Comparison of ENCODE assay signal across 9 cellular contexts in genomic region chr1:120850531-120851421, GRCh38. TPM values are rescaled to one million over a fixed set of nuclear protein-coding genes. Genes with fewer than 3 reads are reported as not detected.
DNase-seq lines count a peak whose midpoint lies in the region; ATAC-seq and TF ChIP-seq lines count a peak whose summit lies in the region.
"Not testable (repeated sequence)": the region's sequence is repeated elsewhere in the genome, so short reads cannot be mapped to it uniquely, and the experiment has no call there.
"Had no signal": no experiment of that assay in that cellular context is flagged by ENCODE, and none has a peak within 500 bp of the region (broad histone marks: within the 10 kb centered on the region; RNA-seq: fewer than 3 reads in every experiment).

No MANE protein-coding gene starts in this region.

- CTCF ChIA-PET in activated CD8-positive, alpha-beta memory T cell treated with anti-CD3 and anti-CD28 coated beads, Interleukin-2, amount 10 ng/mL, durations not matched to agents 7 days and 5 days (lab: Charles Lee) = not testable (repeated sequence)

- H3K27ac Mint-ChIP-seq in activated CD8-positive, alpha-beta memory T cell treated with anti-CD3 and anti-CD28 coated beads, Interleukin-2, amount 10 ng/mL, durations not matched to agents 7 days and 5 days = peak overlapping the region; percentile 93
- peak overlapping the region; percentile 99 to 100 for H3K27ac Mint-ChIP-seq in effector memory CD8-positive, alpha-beta T cell

- peaks cover 28% of the 10 kb centered on the region for H3K4me1 Mint-ChIP-seq in activated CD8-positive, alpha-beta memory T cell treated with anti-CD3 and anti-CD28 coated beads, Interleukin-2, amount 10 ng/mL, durations not matched to agents 7 days and 5 days
- peaks cover 5 to 12% of the 10 kb centered on the region in 2 donors for H3K4me1 Mint-ChIP-seq in effector memory CD8-positive, alpha-beta T cell (ENCODE audit: low read depth in 2 of 2)

- peak; percentile 88 for ATAC-seq in GM21447 (IDR thresholded peaks at IDR 0.05; ENCODE audit: unreplicated experiment)
- peak; percentile 81 for ATAC-seq in activated CD8-positive, alpha-beta memory T cell treated with anti-CD3 and anti-CD28 coated beads, Interleukin-2, amount 10 ng/mL, durations not matched to agents 7 days and 5 days
- peak; percentile 70 for ATAC-seq in effector memory CD8-positive, alpha-beta T cell (replicated peaks)

- not testable (repeated sequence) for H3K9me3 Mint-ChIP-seq in activated CD8-positive, alpha-beta memory T cell treated with anti-CD3 and anti-CD28 coated beads, Interleukin-2, amount 10 ng/mL, durations not matched to agents 7 days and 5 days (ENCODE audit: low read depth); effector memory CD8-positive, alpha-beta T cell

- not testable (repeated sequence) for H3K27me3 Mint-ChIP-seq in activated CD8-positive, alpha-beta memory T cell treated with anti-CD3 and anti-CD28 coated beads, Interleukin-2, amount 10 ng/mL, durations not matched to agents 7 days and 5 days; effector memory CD8-positive, alpha-beta T cell

- H3K36me3 Mint-ChIP-seq in activated CD8-positive, alpha-beta memory T cell treated with anti-CD3 and anti-CD28 coated beads, Interleukin-2, amount 10 ng/mL, durations not matched to agents 7 days and 5 days = not testable (repeated sequence)
- peaks cover 33% of the 10 kb centered on the region for H3K36me3 Mint-ChIP-seq in effector memory CD8-positive, alpha-beta T cell (ENCODE audit: insufficient read depth)

- peak; percentile 56 for TF ChIP-seq EP300 in Ishikawa (IDR thresholded peaks at IDR 0.05; ENCODE audit: borderline replicate concordance)

- H3K4me3 Mint-ChIP-seq in activated CD8-positive, alpha-beta memory T cell treated with anti-CD3 and anti-CD28 coated beads, Interleukin-2, amount 10 ng/mL, durations not matched to agents 7 days and 5 days = peak overlapping the region; percentile 79
- H3K4me3 Mint-ChIP-seq in effector memory CD8-positive, alpha-beta T cell = peak overlapping the region; percentile 78 to 86

- DNase-seq in COLO829 (ENCODE audit: low spot score) (peak; percentile 29), OCI-M2 (lab: John Stamatoyannopoulos, UW; ENCODE audit: unreplicated experiment) (peak; percentile 2), midbrain (lab: John Stamatoyannopoulos, UW) (peak; percentile 43)
- DNase-seq in activated CD8-positive, alpha-beta memory T cell treated with anti-CD3 and anti-CD28 coated beads, Interleukin-2, amount 10 ng/mL, durations not matched to agents 7 days and 5 days = peak; percentile 95
- peak; percentile 67 to 84 (median 69) for DNase-seq in effector memory CD8-positive, alpha-beta T cell
- DNase-seq in stimulated activated CD4-positive, alpha-beta T cell treated with anti-CD3 and anti-CD28 coated beads, TNF-alpha, amount 100 ng/mL, for 4 hours (ENCODE audit: low read depth in 3 of 3) = peak; percentile 31 to 70 (median 44)

- TF ChIP-seq RAD21 in Ishikawa (IDR thresholded peaks at IDR 0.05; ENCODE audit: low read depth) = not testable (repeated sequence)

TF ChIP-seq in Ishikawa, 13 proteins besides CTCF, POLR2A, EP300 and RAD21:
- peak; percentile 45; the same call in 1 of the 2 replicates for TF ChIP-seq TEAD4 (IDR thresholded peaks at IDR 0.05)
- peak; percentile 35; the same call in 1 of the 2 replicates for TF ChIP-seq NFIC (IDR thresholded peaks at IDR 0.05)
- peak; percentile 52; the same call in 1 of the 2 replicates for TF ChIP-seq TCF12 (IDR thresholded peaks at IDR 0.05; ENCODE audit: low read depth)
- 0 out of 2 replicates have a peak, but pooled peaks have one; percentile 30 for TF ChIP-seq YY1 (IDR thresholded peaks at IDR 0.05; ENCODE audit: low read depth)
- TF ChIP-seq CREB1 (IDR thresholded peaks at IDR 0.05; ENCODE audit: low read depth) = 0 out of 2 replicates have a peak, but pooled peaks have one; percentile 31

RNA-seq across cellular contexts. Expression of gene PPIAL4A, which starts 38.8 kb away (rescaled TPM):
- not detected for total RNA-seq in activated CD8-positive, alpha-beta memory T cell treated with anti-CD3 and anti-CD28 coated beads, Interleukin-2, amount 10 ng/mL, durations not matched to agents 7 days and 5 days
- total RNA-seq: left ventricle myocardium superior had no signal

Comparison
In these comparisons a context has a peak if more than half of its experiments do, and no peak if none do; other contexts are left out.
1. Peak in every context shown above with its lines: DNase-seq and ATAC-seq.
2. DNase-seq: peak in every context shown above with its lines; median percentile 95 in activated CD8-positive, alpha-beta memory T cell treated with anti-CD3 and anti-CD28 coated beads, Interleukin-2, amount 10 ng/mL, durations not matched to agents 7 days and 5 days; 69 in effector memory CD8-positive, alpha-beta T cell; 44 in stimulated activated CD4-positive, alpha-beta T cell treated with anti-CD3 and anti-CD28 coated beads, TNF-alpha, amount 100 ng/mL, for 4 hours; 43 in midbrain; 29 in COLO829; 2 in OCI-M2.